ENCODE assay signal across 18 cellular contexts in the genomic region with DNA sequence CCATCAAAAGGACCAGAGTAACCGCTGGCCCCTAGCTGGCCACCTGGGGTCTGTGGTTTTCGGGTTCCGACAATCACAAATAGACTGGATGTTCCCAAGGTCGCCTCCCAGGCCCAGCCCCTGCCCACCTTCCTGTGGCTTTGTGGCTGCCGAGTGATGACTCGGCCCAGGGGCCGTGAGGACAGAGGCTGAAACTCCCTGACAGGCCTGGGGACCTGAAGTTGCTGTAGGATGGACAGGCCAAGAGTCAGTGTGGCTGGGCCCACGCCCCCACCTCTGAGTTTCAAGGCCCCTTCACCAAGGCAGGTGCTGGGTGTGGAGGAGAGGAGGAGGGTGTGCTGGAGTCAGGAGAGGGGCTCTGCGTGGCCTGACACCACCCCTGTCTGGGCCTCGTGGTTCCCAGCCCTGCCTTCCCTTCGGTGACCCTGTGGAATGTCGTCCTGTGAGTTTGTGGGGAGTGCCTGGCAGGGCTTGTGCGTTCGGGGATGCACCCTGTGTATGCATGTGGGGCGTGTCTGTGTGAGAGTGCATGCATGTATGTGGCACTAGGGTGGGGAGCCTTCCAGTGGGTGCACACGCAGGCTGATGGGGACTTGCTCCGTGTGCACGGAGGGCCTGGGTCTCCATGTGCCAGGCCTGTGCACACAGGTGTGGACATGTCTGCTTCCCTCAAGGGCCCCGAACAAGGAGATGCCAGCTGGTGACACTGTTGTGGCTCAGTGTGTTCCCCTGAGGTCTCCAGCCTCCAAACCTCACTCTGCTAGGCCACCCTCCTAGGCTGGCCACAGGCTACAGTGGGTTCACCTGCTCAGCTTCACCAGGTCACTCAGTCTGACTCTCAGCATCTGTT. TPM values are rescaled to one million over a fixed set of nuclear protein-coding genes. Genes with fewer than 3 reads are reported as not detected.
DNase-seq lines count a peak whose midpoint lies in the region; ATAC-seq and FAIRE-seq lines count a peak whose summit lies in the region.
"Had no signal": no experiment of that assay in that cellular context is flagged by ENCODE, and none has a peak within 500 bp of the region (broad histone marks: within the 10 kb centered on the region; RNA-seq: fewer than 3 reads in every experiment).

No MANE protein-coding gene starts in this region.

- peaks cover 14% of the 10 kb centered on the region; the same call in 1 of the 2 replicates for H3K36me3 ChIP-seq in Karpas-422 (ENCODE audit: insufficient read depth, low read length)
- H3K36me3 ChIP-seq: sigmoid colon, thoracic aorta had no signal

- peak; percentile 63 for FAIRE-seq in GM18507 (lab: Jason Lieb, UNC)

- H3K79me2 ChIP-seq in Karpas-422 (ENCODE audit: low read length), result peaks cover 54% of the 10 kb centered on the region

- H4K20me1 ChIP-seq in Karpas-422 (ENCODE audit: insufficient read depth, low read depth, low read length), result peaks cover 7% of the 10 kb centered on the region; the same call in 1 of the 2 replicates

- H3K9me2 ChIP-seq in Karpas-422 (replicated peaks; ENCODE audit: insufficient read depth, low read length), result no peaks in the 10 kb centered on the region

- H3K27me3 ChIP-seq in Karpas-422 (ENCODE audit: low read length), result no peaks in the 10 kb centered on the region

- H3K4me3 ChIP-seq in Karpas-422 (ENCODE audit: low read length) (peak overlapping the region; percentile 81), skin epidermis (no peak overlapping the region)
- H3K4me3 ChIP-seq: GM23338, sigmoid colon, thoracic aorta had no signal

- peak overlapping the region; percentile 94 for H3K4me2 ChIP-seq in Karpas-422 (ENCODE audit: low read depth, low read length, poor library complexity, severe bottlenecking)
- H3K4me2 ChIP-seq: GM23338 had no signal

- peak overlapping the region; percentile 93 for H3K9ac ChIP-seq in Karpas-422 (ENCODE audit: low read length)

- no peak overlapping the region for H2AFZ ChIP-seq in Karpas-422 (ENCODE audit: low read length)
- H2AFZ ChIP-seq: GM23338 had no signal

- H3K27ac ChIP-seq in Karpas-422 (ENCODE audit: low read length), result peak overlapping the region; percentile 99
- H3K27ac ChIP-seq in skin epidermis, result peak overlapping the region in 11 of 21 experiments; percentile 7 to 70 (median 42)
- H3K27ac ChIP-seq: sigmoid colon, thoracic aorta had no signal

- peak; percentile 88 for ATAC-seq in esophagus mucosa
- ATAC-seq in GM19452 (IDR thresholded peaks at IDR 0.05; ENCODE audit: unreplicated experiment), result no peak
- ATAC-seq: CD8-positive, alpha-beta T cell; GM23338; natural killer cell; Panc1; T-helper 17 cell had no signal

- H3K4me1 ChIP-seq in Karpas-422 (ENCODE audit: low read length), result peaks cover 93% of the 10 kb centered on the region
- H3K4me1 ChIP-seq: sigmoid colon had no signal

- no peaks in the 10 kb centered on the region for H3K9me3 ChIP-seq in Karpas-422 (ENCODE audit: low read length)
- H3K9me3 ChIP-seq: sigmoid colon, thoracic aorta had no signal

- DNase-seq in GM18507 (ENCODE audit: extremely low spot score, insufficient read length, low read depth) (no peak), Karpas-422 (peak; percentile 77), activated gamma-delta T cell (lab: John Stamatoyannopoulos, UW) (no peak), cortex of kidney (lab: John Stamatoyannopoulos, UW) (no peak)
- DNase-seq: amygdala; CD8-positive, alpha-beta T cell; dermis blood vessel endothelial cell; foreskin fibroblast; natural killer cell; NCI-H187 treated with DMSO at 0.1 percent for 48 hours; sigmoid colon; T-helper 17 cell had no signal

RNA-seq across cellular contexts. Expression of a gene that starts 8.4 kb away (rescaled TPM):
- 34.8 and 52.7 TPM in 2 replicates for total RNA-seq in Karpas-422 (2014; rRNA removed; shearing (Covaris generic); ENCODE audit: low replicate concordance)
- 0.44 TPM for total RNA-seq in esophagus mucosa

RNA-seq across cellular contexts. Expression of a gene that starts 48.9 kb away (rescaled TPM):
- 11.0 and 15.9 TPM in 2 replicates for total RNA-seq in Karpas-422 (2014; rRNA removed; shearing (Covaris generic); ENCODE audit: low replicate concordance)
- total RNA-seq in esophagus mucosa, result 10.9 TPM

RNA-seq across cellular contexts. Expression of a gene that starts 53.7 kb away (rescaled TPM):
- total RNA-seq in Karpas-422 (2014; rRNA removed; shearing (Covaris generic); ENCODE audit: low replicate concordance), result 23.2 and 25.0 TPM in 2 replicates
- 16.7 TPM for total RNA-seq in esophagus mucosa

Comparison
In these comparisons a context has a peak if more than half of its experiments do, and no peak if none do; other contexts are left out.
1. RNA of a gene that starts 8.4 kb away (total RNA-seq): 34.8 to 52.7 TPM in Karpas-422; 0.44 TPM in esophagus mucosa (single experiment); every median in the first group is over 10 times any median in the second.